In the genomic region with DNA sequence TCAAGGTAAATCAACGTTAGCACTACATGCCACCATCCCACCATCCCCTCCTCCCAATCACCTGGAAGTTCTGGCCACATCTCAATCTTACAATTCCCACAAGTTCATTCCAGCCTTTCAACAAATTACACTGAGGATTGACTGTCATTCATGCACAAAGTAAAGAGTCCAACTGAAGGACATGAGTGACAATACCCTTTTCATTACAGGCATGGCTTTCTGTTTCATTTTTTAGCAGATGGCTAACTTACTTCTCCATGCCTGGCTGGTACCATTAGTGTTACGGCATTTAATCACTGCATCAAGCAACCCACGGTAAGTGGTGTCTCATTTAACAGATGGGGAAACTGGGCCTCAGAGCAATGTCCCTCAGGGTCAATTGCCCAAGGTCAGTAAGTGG, we compare ENCODE assay signal across 1 cellular context.
A peak's percentile ranks its signal among the peaks of the same experiment; 100 is the strongest.
TF ChIP-seq lines count a peak whose summit lies in the region.

No MANE protein-coding gene starts in this region.

TF ChIP-seq in GM12878, 131 proteins besides CTCF, POLR2A, EP300 and RAD21 (continued from another document):
- TF ChIP-seq, protein P1, sequence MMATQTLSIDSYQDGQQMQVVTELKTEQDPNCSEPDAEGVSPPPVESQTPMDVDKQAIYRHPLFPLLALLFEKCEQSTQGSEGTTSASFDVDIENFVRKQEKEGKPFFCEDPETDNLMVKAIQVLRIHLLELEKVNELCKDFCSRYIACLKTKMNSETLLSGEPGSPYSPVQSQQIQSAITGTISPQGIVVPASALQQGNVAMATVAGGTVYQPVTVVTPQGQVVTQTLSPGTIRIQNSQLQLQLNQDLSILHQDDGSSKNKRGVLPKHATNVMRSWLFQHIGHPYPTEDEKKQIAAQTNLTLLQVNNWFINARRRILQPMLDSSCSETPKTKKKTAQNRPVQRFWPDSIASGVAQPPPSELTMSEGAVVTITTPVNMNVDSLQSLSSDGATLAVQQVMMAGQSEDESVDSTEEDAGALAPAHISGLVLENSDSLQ (IDR thresholded peaks at IDR 0.05): peak; percentile 49; the same call in 1 of the 2 replicates
